ENCODE assay signal across 10 cellular contexts in genomic region chr1:226733309-226733708, GRCh38. TPM values are rescaled to one million over a fixed set of nuclear protein-coding genes. Genes with fewer than 3 reads are reported as not detected.
A peak's percentile ranks its signal among the peaks of the same experiment; 100 is the strongest.
DNase-seq lines count a peak whose midpoint lies in the region; ATAC-seq, FAIRE-seq and TF ChIP-seq lines count a peak whose summit lies in the region.
"Had no signal": no experiment of that assay in that cellular context is flagged by ENCODE, and none has a peak within 500 bp of the region (broad histone marks: within the 10 kb centered on the region; RNA-seq: fewer than 3 reads in every experiment).

No MANE protein-coding gene starts in this region.

- H3K36me3 Mint-ChIP-seq in activated naive CD8-positive, alpha-beta T cell treated with anti-CD3 and anti-CD28 coated beads, Interleukin-2, amount 50 U/mL, for 24 hours (ENCODE audit: low read depth), result peaks cover 43% of the 10 kb centered on the region
- H3K36me3 Mint-ChIP-seq in H9 (ENCODE audit: insufficient read depth in 1 of 3, low read depth in 3 of 3), result peaks cover 0 to 5% (median 0%) of the 10 kb centered on the region in 3 experiments; a peak in 1 of 7 replicates

- no peak overlapping the region for H3K18ac ChIP-seq in H9 (ENCODE audit: insufficient read length, low read depth, low read length)

- H3K4me3 ChIP-seq in muscle layer of duodenum (ENCODE audit: low read depth in 1 of 2, low read length in 2 of 2) (peak overlapping the region; percentile 74 to 95), urinary bladder (ENCODE audit: low read depth, low read length) (peak overlapping the region; percentile 15), small intestine (ENCODE audit: low read depth in 1 of 2, low read length in 2 of 2) (no peak overlapping the region)
- H3K4me3 ChIP-seq: HAP-1 had no signal

- H3K4me3 Mint-ChIP-seq in activated naive CD8-positive, alpha-beta T cell treated with anti-CD3 and anti-CD28 coated beads, Interleukin-2, amount 50 U/mL, for 24 hours, result peak overlapping the region; percentile 98
- H3K4me3 Mint-ChIP-seq in H9, result no peak overlapping the region

- no peak overlapping the region for H2BK120ac ChIP-seq in H9 (ENCODE audit: low read depth, low read length, poor library complexity, severe bottlenecking)

- no peak overlapping the region for H2BK20ac ChIP-seq in H9 (ENCODE audit: low read depth, low read length, poor library complexity, severe bottlenecking)

- peaks cover 79% of the 10 kb centered on the region for H3K4me1 Mint-ChIP-seq in activated naive CD8-positive, alpha-beta T cell treated with anti-CD3 and anti-CD28 coated beads, Interleukin-2, amount 50 U/mL, for 24 hours
- peaks cover 30 to 32% of the 10 kb centered on the region in 2 experiments for H3K4me1 Mint-ChIP-seq in H9

- H3K9me3 Mint-ChIP-seq in activated naive CD8-positive, alpha-beta T cell treated with anti-CD3 and anti-CD28 coated beads, Interleukin-2, amount 50 U/mL, for 24 hours, result no peaks in the 10 kb centered on the region
- no peaks in the 10 kb centered on the region for H3K9me3 Mint-ChIP-seq in H9

- H4K8ac ChIP-seq in H9 (replicated peaks; ENCODE audit: insufficient read length, low read depth, low read length), result no peak overlapping the region

- H3K4me1 ChIP-seq in muscle layer of duodenum (ENCODE audit: control insufficient read depth in 1 of 2, insufficient read depth in 2 of 2, low read length in 2 of 2) (peaks cover 15 to 41% of the 10 kb centered on the region in 2 donors), urinary bladder (ENCODE audit: insufficient read depth) (no peaks in the 10 kb centered on the region), H9 (ENCODE audit: insufficient read depth, low read length) (peaks cover 10% of the 10 kb centered on the region; the same call in 1 of the 2 replicates), small intestine (ENCODE audit: control insufficient read depth in 2 of 2, insufficient read depth in 1 of 2, low read depth in 1 of 2, low read length in 1 of 2) (no peaks in the 10 kb centered on the region)

- no peaks in the 10 kb centered on the region for H3K27me3 Mint-ChIP-seq in activated naive CD8-positive, alpha-beta T cell treated with anti-CD3 and anti-CD28 coated beads, Interleukin-2, amount 50 U/mL, for 24 hours
- peaks cover 20% of the 10 kb centered on the region for H3K27me3 Mint-ChIP-seq in H9 (ENCODE audit: low read depth)

- peak; percentile 14 for DNase-seq in cardiac septum (ENCODE audit: low spot score)
- no peak for DNase-seq in left cardiac atrium
- DNase-seq in activated naive CD8-positive, alpha-beta T cell treated with anti-CD3 and anti-CD28 coated beads, Interleukin-2, amount 50 U/mL, for 24 hours, result peak; percentile 42
- no peak for DNase-seq in H9
- no peak for DNase-seq in GM19239 (ENCODE audit: insufficient read length, low spot score)
- no peak for DNase-seq in small intestine

- no peak overlapping the region for H2AK5ac ChIP-seq in H9 (ENCODE audit: insufficient read length, low read length)

- H3K27ac ChIP-seq in muscle layer of duodenum (ENCODE audit: low read length) (peak overlapping the region; percentile 68), urinary bladder (ENCODE audit: low read depth) (no peak overlapping the region), H9 (ENCODE audit: insufficient read length, low read depth, low read length) (no peak overlapping the region), small intestine (ENCODE audit: low read depth in 1 of 2, low read length in 1 of 2) (no peak overlapping the region)

- H3K36me3 ChIP-seq in muscle layer of duodenum (ENCODE audit: control insufficient read depth in 1 of 2, insufficient read depth in 2 of 2, low read length in 2 of 2) (peaks cover 4 to 26% of the 10 kb centered on the region in 2 donors), urinary bladder (ENCODE audit: insufficient read depth) (no peaks in the 10 kb centered on the region), small intestine (ENCODE audit: control insufficient read depth in 2 of 2, insufficient read depth in 2 of 2, low read length in 2 of 2) (peaks cover 0 to 4% of the 10 kb centered on the region in 2 donors)

- no peak overlapping the region for H2BK15ac ChIP-seq in H9 (ENCODE audit: low read depth, low read length)

- no peak overlapping the region for H3K4ac ChIP-seq in H9 (ENCODE audit: low read depth, low read length)

- H3K9me3 ChIP-seq in muscle layer of duodenum (ENCODE audit: control insufficient read depth in 1 of 2, low read length in 2 of 2) (no peaks in the 10 kb centered on the region), H9 (ENCODE audit: control insufficient read depth, low read depth, low read length) (no peaks in the 10 kb centered on the region), small intestine (ENCODE audit: control insufficient read depth, low read depth) (no peaks in the 10 kb centered on the region)
- H3K9me3 ChIP-seq: HAP-1 had no signal

- H2AFZ ChIP-seq in H9 (ENCODE audit: low read length), result no peak overlapping the region

- H3K14ac ChIP-seq in H9 (ENCODE audit: insufficient read depth, low read length), result no peak overlapping the region

- no peaks in the 10 kb centered on the region for H3K79me2 ChIP-seq in H9 (ENCODE audit: insufficient read depth, low read length)

- H3K79me1 ChIP-seq in H9 (ENCODE audit: insufficient read depth, low read depth, low read length, poor library complexity, severe bottlenecking), result no peaks in the 10 kb centered on the region

- H3K56ac ChIP-seq in H9 (ENCODE audit: insufficient read length, low read depth, low read length), result no peak overlapping the region

- H4K5ac ChIP-seq in H9 (ENCODE audit: insufficient read length, low read depth, low read length), result no peak overlapping the region

- H4K91ac ChIP-seq in H9 (ENCODE audit: insufficient read length, low read depth, low read length), result no peak overlapping the region

- intact Hi-C loops in cardiac septum (cut with DNase I) (loop anchor here (10.0 kb wide), 1 partner anchor 189 kb away; the partner anchor contains the start of gene STUM), left cardiac atrium (cut with DNase I) (loop anchor here in 1 of 2 donors (10.0 kb wide), 2 partner anchors 79 to 91 kb away; no protein-coding TSS in a partner anchor)

- peaks cover 16% of the 10 kb centered on the region for H3K23me2 ChIP-seq in H9 (ENCODE audit: insufficient read length, low read depth, low read length, poor library complexity, severe bottlenecking)

- no peaks in the 10 kb centered on the region for H4K20me1 ChIP-seq in H9 (ENCODE audit: control insufficient read depth, insufficient read depth, insufficient read length)

- no peak for FAIRE-seq in GM19239 (lab: Jason Lieb, UNC)
- no peak for FAIRE-seq in small intestine (lab: Jason Lieb, UNC)
- FAIRE-seq: frontal cortex had no signal

- H3K27ac Mint-ChIP-seq in activated naive CD8-positive, alpha-beta T cell treated with anti-CD3 and anti-CD28 coated beads, Interleukin-2, amount 50 U/mL, for 24 hours, result peak overlapping the region; percentile 80
- H3K27ac Mint-ChIP-seq in H9, result no peak overlapping the region

- H3K9ac ChIP-seq in H9 (ENCODE audit: extremely low read depth, insufficient read length, low read length), result no peak overlapping the region

- no peak overlapping the region for H2BK12ac ChIP-seq in H9 (ENCODE audit: insufficient read length, low read depth, low read length)

- no peak overlapping the region for H3T11ph ChIP-seq in H9 (ENCODE audit: low read length)

- H2BK5ac ChIP-seq in H9 (ENCODE audit: insufficient read length, low read length), result no peak overlapping the region

- no peak overlapping the region for H3K23ac ChIP-seq in H9 (ENCODE audit: insufficient read length, low read depth, low read length)

- no peak for TF ChIP-seq CTCF in H9 (conservative IDR thresholded peaks at IDR 0.05)

- no peak overlapping the region for H3K4me2 ChIP-seq in H9 (ENCODE audit: insufficient read depth, insufficient read length, low read length)

- H3K27me3 ChIP-seq in muscle layer of duodenum (ENCODE audit: low read depth, low read length) (no peaks in the 10 kb centered on the region), H9 (ENCODE audit: insufficient read depth, low read length) (peaks cover 5% of the 10 kb centered on the region; the same call in 1 of the 2 replicates), small intestine (ENCODE audit: control insufficient read depth in 2 of 2, insufficient read depth in 2 of 2, low read length in 2 of 2) (no peaks in the 10 kb centered on the region)

- WGBS in urinary bladder, result 57% methylated on average over 4 of the region's 4 CpGs
- no CpG with 5 or more reads among the region's 4 CpGs for WGBS in H9 (ENCODE audit: extremely low coverage, insufficient read length, low lambda C conversion rate)
- 35 to 56% (median 39%) methylated on average over 4 of the region's 4 CpGs for WGBS in small intestine, 3 donors

- ATAC-seq in left cardiac atrium, result no peak
- ATAC-seq in activated naive CD8-positive, alpha-beta T cell treated with anti-CD3 and anti-CD28 coated beads, Interleukin-2, amount 50 U/mL, for 24 hours, result no peak

RNA-seq across cellular contexts. Expression of gene ITPKB, which starts 5.8 kb away (rescaled TPM):
- total RNA-seq in cardiac septum (10.5 TPM), left cardiac atrium (10 to 100 TPM; 13.8 to 18.3 TPM), urinary bladder (21.6 TPM), H9 (2021) (3.8 and 4.0 TPM in 2 replicates)
- polyA plus RNA-seq in urinary bladder (62.3 TPM), small intestine (1 to 10 TPM; 1.8 to 9.6 (median 3.0) TPM)

Comparison
In these comparisons a context has a peak if more than half of its experiments do, and no peak if none do; other contexts are left out.
1. DNase-seq: peak in cardiac septum (single experiment) and activated naive CD8-positive, alpha-beta T cell treated with anti-CD3 and anti-CD28 coated beads, Interleukin-2, amount 50 U/mL, for 24 hours (single experiment); none in left cardiac atrium (single experiment), H9 (single experiment), GM19239 (single experiment) and small intestine (single experiment).
2. H3K4me3 ChIP-seq: peak in muscle layer of duodenum (2 of 2) and urinary bladder (single experiment); none in small intestine (0 of 2).